In genomic region chr5:112697833-112698232, GRCh38 we compare ENCODE assay signal across 1 cellular context.
TF ChIP-seq lines count a peak whose summit lies in the region.

No MANE protein-coding gene starts in this region.

TF ChIP-seq in K562, 482 proteins besides CTCF, POLR2A, EP300 and RAD21 (continued from another document):
- TF ChIP-seq PBX2 (CRISPR knock-in tag; IDR thresholded peaks at IDR 0.05; ENCODE audit: low read depth) = no peak; the same call in 1 of the 2 replicates
- TF ChIP-seq PBX2 (tag; conservative IDR thresholded peaks at IDR 0.05; ENCODE audit: low read depth) = peak; percentile 85
- TF ChIP-seq FOXK2 (conservative IDR thresholded peaks at IDR 0.05 in 1 of 2, IDR thresholded peaks at IDR 0.05 in 1 of 2; ENCODE audit: low read depth in 2 of 2) = no peak
- TF ChIP-seq MEIS2 (IDR thresholded peaks at IDR 0.05; ENCODE audit: partially characterized antibody) = peak; percentile 91
- no peak for TF ChIP-seq ZNF436 (CRISPR knock-in tag; IDR thresholded peaks at IDR 0.05)
- TF ChIP-seq NCOA1 (IDR thresholded peaks at IDR 0.05; ENCODE audit: low read depth) = no peak
- TF ChIP-seq, protein P1, sequence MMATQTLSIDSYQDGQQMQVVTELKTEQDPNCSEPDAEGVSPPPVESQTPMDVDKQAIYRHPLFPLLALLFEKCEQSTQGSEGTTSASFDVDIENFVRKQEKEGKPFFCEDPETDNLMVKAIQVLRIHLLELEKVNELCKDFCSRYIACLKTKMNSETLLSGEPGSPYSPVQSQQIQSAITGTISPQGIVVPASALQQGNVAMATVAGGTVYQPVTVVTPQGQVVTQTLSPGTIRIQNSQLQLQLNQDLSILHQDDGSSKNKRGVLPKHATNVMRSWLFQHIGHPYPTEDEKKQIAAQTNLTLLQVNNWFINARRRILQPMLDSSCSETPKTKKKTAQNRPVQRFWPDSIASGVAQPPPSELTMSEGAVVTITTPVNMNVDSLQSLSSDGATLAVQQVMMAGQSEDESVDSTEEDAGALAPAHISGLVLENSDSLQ (IDR thresholded peaks at IDR 0.05) = peak; percentile 87
- TF ChIP-seq, protein P2, sequence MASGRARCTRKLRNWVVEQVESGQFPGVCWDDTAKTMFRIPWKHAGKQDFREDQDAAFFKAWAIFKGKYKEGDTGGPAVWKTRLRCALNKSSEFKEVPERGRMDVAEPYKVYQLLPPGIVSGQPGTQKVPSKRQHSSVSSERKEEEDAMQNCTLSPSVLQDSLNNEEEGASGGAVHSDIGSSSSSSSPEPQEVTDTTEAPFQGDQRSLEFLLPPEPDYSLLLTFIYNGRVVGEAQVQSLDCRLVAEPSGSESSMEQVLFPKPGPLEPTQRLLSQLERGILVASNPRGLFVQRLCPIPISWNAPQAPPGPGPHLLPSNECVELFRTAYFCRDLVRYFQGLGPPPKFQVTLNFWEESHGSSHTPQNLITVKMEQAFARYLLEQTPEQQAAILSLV (tag; IDR thresholded peaks at IDR 0.05) = no peak
- TF ChIP-seq RNF2 (IDR thresholded peaks at IDR 0.05) = no peak
- no peak for TF ChIP-seq EWSR1 (IDR thresholded peaks at IDR 0.05; ENCODE audit: borderline replicate concordance, low read depth, partially characterized antibody)
- no peak for TF ChIP-seq ZNF124 (CRISPR knock-in tag; IDR thresholded peaks at IDR 0.05)
TF ChIP-seq in K562: peak in this region for 3.
